Comparison of ENCODE assay signal across 1 cellular context in the genomic region with DNA sequence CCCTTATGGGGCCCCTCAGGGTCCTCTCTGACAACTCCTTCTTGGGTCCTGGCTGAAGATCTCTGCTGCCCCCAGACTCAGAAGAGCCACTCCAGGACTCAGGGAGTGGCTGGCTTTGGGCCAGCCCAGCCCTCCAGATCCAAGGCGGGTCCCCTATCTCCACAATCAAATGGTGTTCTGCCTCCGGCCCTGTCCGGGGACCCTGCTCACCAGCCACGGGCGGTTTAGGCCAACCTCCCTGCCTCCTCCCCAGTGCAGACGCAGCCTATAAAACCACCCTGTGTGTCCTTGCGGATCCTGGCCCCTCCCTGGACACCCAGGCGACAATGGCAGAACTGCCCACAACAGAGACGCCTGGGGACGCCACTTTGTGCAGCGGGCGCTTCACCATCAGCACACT.
TF ChIP-seq lines count a peak whose summit lies in the region.

A gene with protein sequence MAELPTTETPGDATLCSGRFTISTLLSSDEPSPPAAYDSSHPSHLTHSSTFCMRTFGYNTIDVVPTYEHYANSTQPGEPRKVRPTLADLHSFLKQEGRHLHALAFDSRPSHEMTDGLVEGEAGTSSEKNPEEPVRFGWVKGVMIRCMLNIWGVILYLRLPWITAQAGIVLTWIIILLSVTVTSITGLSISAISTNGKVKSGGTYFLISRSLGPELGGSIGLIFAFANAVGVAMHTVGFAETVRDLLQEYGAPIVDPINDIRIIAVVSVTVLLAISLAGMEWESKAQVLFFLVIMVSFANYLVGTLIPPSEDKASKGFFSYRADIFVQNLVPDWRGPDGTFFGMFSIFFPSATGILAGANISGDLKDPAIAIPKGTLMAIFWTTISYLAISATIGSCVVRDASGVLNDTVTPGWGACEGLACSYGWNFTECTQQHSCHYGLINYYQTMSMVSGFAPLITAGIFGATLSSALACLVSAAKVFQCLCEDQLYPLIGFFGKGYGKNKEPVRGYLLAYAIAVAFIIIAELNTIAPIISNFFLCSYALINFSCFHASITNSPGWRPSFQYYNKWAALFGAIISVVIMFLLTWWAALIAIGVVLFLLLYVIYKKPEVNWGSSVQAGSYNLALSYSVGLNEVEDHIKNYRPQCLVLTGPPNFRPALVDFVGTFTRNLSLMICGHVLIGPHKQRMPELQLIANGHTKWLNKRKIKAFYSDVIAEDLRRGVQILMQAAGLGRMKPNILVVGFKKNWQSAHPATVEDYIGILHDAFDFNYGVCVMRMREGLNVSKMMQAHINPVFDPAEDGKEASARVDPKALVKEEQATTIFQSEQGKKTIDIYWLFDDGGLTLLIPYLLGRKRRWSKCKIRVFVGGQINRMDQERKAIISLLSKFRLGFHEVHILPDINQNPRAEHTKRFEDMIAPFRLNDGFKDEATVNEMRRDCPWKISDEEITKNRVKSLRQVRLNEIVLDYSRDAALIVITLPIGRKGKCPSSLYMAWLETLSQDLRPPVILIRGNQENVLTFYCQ (plus strand): TSS at position 298 of the 400 bp plus-strand sequence. CDS start 29 bp downstream, at position 327.

TF ChIP-seq in K562, 482 proteins besides CTCF, POLR2A, EP300 and RAD21:
- peak; percentile 20; the same call in 1 of the 2 replicates for TF ChIP-seq NFIC (IDR thresholded peaks at IDR 0.05)
- TF ChIP-seq, protein P1, sequence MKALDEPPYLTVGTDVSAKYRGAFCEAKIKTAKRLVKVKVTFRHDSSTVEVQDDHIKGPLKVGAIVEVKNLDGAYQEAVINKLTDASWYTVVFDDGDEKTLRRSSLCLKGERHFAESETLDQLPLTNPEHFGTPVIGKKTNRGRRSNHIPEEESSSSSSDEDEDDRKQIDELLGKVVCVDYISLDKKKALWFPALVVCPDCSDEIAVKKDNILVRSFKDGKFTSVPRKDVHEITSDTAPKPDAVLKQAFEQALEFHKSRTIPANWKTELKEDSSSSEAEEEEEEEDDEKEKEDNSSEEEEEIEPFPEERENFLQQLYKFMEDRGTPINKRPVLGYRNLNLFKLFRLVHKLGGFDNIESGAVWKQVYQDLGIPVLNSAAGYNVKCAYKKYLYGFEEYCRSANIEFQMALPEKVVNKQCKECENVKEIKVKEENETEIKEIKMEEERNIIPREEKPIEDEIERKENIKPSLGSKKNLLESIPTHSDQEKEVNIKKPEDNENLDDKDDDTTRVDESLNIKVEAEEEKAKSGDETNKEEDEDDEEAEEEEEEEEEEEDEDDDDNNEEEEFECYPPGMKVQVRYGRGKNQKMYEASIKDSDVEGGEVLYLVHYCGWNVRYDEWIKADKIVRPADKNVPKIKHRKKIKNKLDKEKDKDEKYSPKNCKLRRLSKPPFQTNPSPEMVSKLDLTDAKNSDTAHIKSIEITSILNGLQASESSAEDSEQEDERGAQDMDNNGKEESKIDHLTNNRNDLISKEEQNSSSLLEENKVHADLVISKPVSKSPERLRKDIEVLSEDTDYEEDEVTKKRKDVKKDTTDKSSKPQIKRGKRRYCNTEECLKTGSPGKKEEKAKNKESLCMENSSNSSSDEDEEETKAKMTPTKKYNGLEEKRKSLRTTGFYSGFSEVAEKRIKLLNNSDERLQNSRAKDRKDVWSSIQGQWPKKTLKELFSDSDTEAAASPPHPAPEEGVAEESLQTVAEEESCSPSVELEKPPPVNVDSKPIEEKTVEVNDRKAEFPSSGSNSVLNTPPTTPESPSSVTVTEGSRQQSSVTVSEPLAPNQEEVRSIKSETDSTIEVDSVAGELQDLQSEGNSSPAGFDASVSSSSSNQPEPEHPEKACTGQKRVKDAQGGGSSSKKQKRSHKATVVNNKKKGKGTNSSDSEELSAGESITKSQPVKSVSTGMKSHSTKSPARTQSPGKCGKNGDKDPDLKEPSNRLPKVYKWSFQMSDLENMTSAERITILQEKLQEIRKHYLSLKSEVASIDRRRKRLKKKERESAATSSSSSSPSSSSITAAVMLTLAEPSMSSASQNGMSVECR (CRISPR knock-in tag; IDR thresholded peaks at IDR 0.05), result no peak
